ENCODE assay signal across 2 cellular contexts in genomic region chr16:20592780-20593179, GRCh38. TPM values are rescaled to one million over a fixed set of nuclear protein-coding genes. Genes with fewer than 3 reads are reported as not detected.
"Had no signal": no experiment of that assay in that cellular context is flagged by ENCODE, and none has a peak within 500 bp of the region (broad histone marks: within the 10 kb centered on the region; RNA-seq: fewer than 3 reads in every experiment).

No MANE protein-coding gene starts in this region.

RNA-seq across cellular contexts. Expression of gene ACSM2B, which starts 16.6 kb away (rescaled TPM):
- total RNA-seq: G401, GM12878 had no signal
- polyA plus RNA-seq: GM12878 had no signal
